Comparison of ENCODE assay signal across 18 cellular contexts in genomic region chr2:214896287-214896686, GRCh38.
DNase-seq lines count a peak whose midpoint lies in the region; ATAC-seq, FAIRE-seq and TF ChIP-seq lines count a peak whose summit lies in the region.
"Had no signal": no experiment of that assay in that cellular context is flagged by ENCODE, and none has a peak within 500 bp of the region (broad histone marks: within the 10 kb centered on the region; RNA-seq: fewer than 3 reads in every experiment).

No MANE protein-coding gene starts in this region.

- DNase-seq in mammary epithelial cell (peak; percentile 26), MCF 10A (ENCODE audit: unreplicated experiment) (no peak), epithelial cell of prostate (ENCODE audit: low read depth, low spot score) (no peak), keratinocyte (ENCODE audit: low read depth, low spot score) (no peak), omental fat pad (ENCODE audit: low spot score) (no peak)
- DNase-seq in stimulated activated CD4-positive, alpha-beta T cell treated with anti-CD3 and anti-CD28 coated beads, Interleukin-2, amount 100 ng/mL, for 48 hours = no peak
- DNase-seq in effector memory CD4-positive, alpha-beta T cell = no peak
- DNase-seq: C1 segment of cervical spinal cord; CD4-positive, alpha-beta T cell; DMS53; GF-D8; HCEC 1CT; HFFc6 had no signal

- H3K9ac ChIP-seq in mammary epithelial cell (ENCODE audit: insufficient read depth, low read length) (no peak overlapping the region), keratinocyte (ENCODE audit: control insufficient read depth, extremely low read depth, insufficient read depth, low read length) (peak overlapping the region; percentile 40)

- CTCF ChIA-PET in mammary epithelial cell (lab: Charles Lee; ENCODE audit: low non-redundant PET) (no interaction called here), MCF 10A (lab: Yijun Ruan, JAX) (no interaction called here)

- dilution Hi-C loops in mammary epithelial cell (cut with HindIII; ENCODE audit: low sequenced_read_pairs) (no loop called here), keratinocyte (cut with MboI; ENCODE audit: extremely low pct_ligation_motif_present, low sequenced_read_pairs) (no loop called here)

- 100% methylated on average over 1 of the region's 1 CpG for WGBS in mammary epithelial cell (ENCODE audit: low coverage, missing lambda C conversion rate)

- no peak overlapping the region for H3K27ac Mint-ChIP-seq in MCF 10A (ENCODE audit: low read depth, unreplicated experiment)
- H3K27ac Mint-ChIP-seq: B cell; CD4-positive, alpha-beta T cell; HFFc6 had no signal

- POLR2A ChIA-PET in MCF 10A (lab: Yijun Ruan, JAX) = no interaction called here

- ATAC-seq in omental fat pad (ENCODE audit: low FRiP score) = no peak
- ATAC-seq: HepG2 had no signal

- H3K4me2 ChIP-seq in mammary epithelial cell (ENCODE audit: insufficient read depth, low read depth, low read length) = peak overlapping the region; percentile 35
- peak overlapping the region; percentile 84 for H3K4me2 ChIP-seq in keratinocyte (ENCODE audit: control insufficient read depth, extremely low read depth, insufficient read depth, low read depth, low read length)

- H4K20me1 ChIP-seq in mammary epithelial cell (ENCODE audit: insufficient read depth, low read length) (no peaks in the 10 kb centered on the region), keratinocyte (ENCODE audit: control insufficient read depth, extremely low read depth, insufficient read depth, low read length) (no peaks in the 10 kb centered on the region)

- H3K9me1 ChIP-seq in keratinocyte (ENCODE audit: control insufficient read depth, extremely low read depth, insufficient read depth, low read length) = no peaks in the 10 kb centered on the region

- no peaks in the 10 kb centered on the region for H3K9me3 ChIP-seq in mammary epithelial cell (replicated peaks; ENCODE audit: insufficient read depth, low read length)
- H3K9me3 ChIP-seq in keratinocyte (ENCODE audit: control insufficient read depth, low read depth, low read length) = no peaks in the 10 kb centered on the region
- no peaks in the 10 kb centered on the region for H3K9me3 ChIP-seq in effector memory CD4-positive, alpha-beta T cell (ENCODE audit: control insufficient read depth, low read length)

- H3K79me2 ChIP-seq in mammary epithelial cell (ENCODE audit: insufficient read depth, low read length) (no peaks in the 10 kb centered on the region), keratinocyte (ENCODE audit: control insufficient read depth, insufficient read depth, low read length) (no peaks in the 10 kb centered on the region)

- H2AFZ ChIP-seq in mammary epithelial cell (ENCODE audit: low read depth, low read length) (peak overlapping the region; percentile 74), keratinocyte (ENCODE audit: control insufficient read depth, low read length) (peak overlapping the region; percentile 94)

- FAIRE-seq in keratinocyte (lab: Jason Lieb, UNC) = no peak
- FAIRE-seq: A204.1, GM19239, HepG2, HTR-8/SVneo had no signal

- H3K9me3 Mint-ChIP-seq in MCF 10A (ENCODE audit: unreplicated experiment) = no peaks in the 10 kb centered on the region
- H3K9me3 Mint-ChIP-seq: CD4-positive, alpha-beta T cell; HFFc6 had no signal

- no peaks in the 10 kb centered on the region for H3K36me3 Mint-ChIP-seq in MCF 10A (ENCODE audit: insufficient read depth, unreplicated experiment)

- H3K27ac ChIP-seq in mammary epithelial cell (ENCODE audit: insufficient read depth, low read depth, low read length) = no peak overlapping the region
- H3K27ac ChIP-seq in epithelial cell of prostate = peak overlapping the region; percentile 7
- H3K27ac ChIP-seq in keratinocyte (ENCODE audit: control insufficient read depth, insufficient read depth, low read length) = peak overlapping the region; percentile 51
- H3K27ac ChIP-seq in effector memory CD4-positive, alpha-beta T cell (ENCODE audit: insufficient read depth, low read length, poor library complexity, severe bottlenecking) = no peak overlapping the region

- H3K27me3 ChIP-seq in mammary epithelial cell (ENCODE audit: insufficient read depth, low read length) = no peaks in the 10 kb centered on the region
- no peaks in the 10 kb centered on the region for H3K27me3 ChIP-seq in keratinocyte (ENCODE audit: control insufficient read depth, extremely low read depth, insufficient read depth, low read length)
- peaks cover 4% of the 10 kb centered on the region for H3K27me3 ChIP-seq in effector memory CD4-positive, alpha-beta T cell (replicated peaks; ENCODE audit: control insufficient read depth, insufficient read depth, low read length, poor library complexity, severe bottlenecking)

- no TSS peak for BruUV-seq in mammary epithelial cell (replicated peaks; lab: Mats Ljungman, UMichigan)
- BruUV-seq in MCF 10A (replicated peaks; lab: Mats Ljungman, UMichigan) = no TSS peak

- no peak for TF ChIP-seq CTCF in mammary epithelial cell (conservative IDR thresholded peaks at IDR 0.05 in 1 of 2, IDR thresholded peaks at IDR 0.05 in 1 of 2; ENCODE audit: extremely low read depth in 1 of 2, insufficient read depth in 1 of 2, low read depth in 1 of 2, low read length in 2 of 2)
- TF ChIP-seq CTCF in MCF 10A (IDR thresholded peaks at IDR 0.05; ENCODE audit: unreplicated experiment) = no peak
- TF ChIP-seq CTCF in keratinocyte (optimal IDR thresholded peaks at IDR 0.05 in 1 of 3, IDR thresholded peaks at IDR 0.05 in 1 of 3, conservative IDR thresholded peaks at IDR 0.05 in 1 of 3; ENCODE audit: extremely low read depth in 1 of 3, insufficient read depth in 2 of 3, low read length in 3 of 3) = no peak
- no peak for TF ChIP-seq CTCF in omental fat pad (IDR thresholded peaks at IDR 0.05)

- H3K4me3 Mint-ChIP-seq in MCF 10A (ENCODE audit: unreplicated experiment) = no peak overlapping the region
- H3K4me3 Mint-ChIP-seq: B cell; CD4-positive, alpha-beta T cell; HFFc6 had no signal

- intact Hi-C loops in mammary epithelial cell (cut with micrococcal nuclease) (no loop called here), MCF 10A (cut with micrococcal nuclease) (no loop called here)

- H3K36me3 ChIP-seq in mammary epithelial cell (ENCODE audit: insufficient read depth, low read length) (no peaks in the 10 kb centered on the region), keratinocyte (ENCODE audit: control insufficient read depth in 2 of 2, extremely low read depth in 1 of 2, insufficient read depth in 2 of 2, low read length in 2 of 2) (no peaks in the 10 kb centered on the region)
- H3K36me3 ChIP-seq in effector memory CD4-positive, alpha-beta T cell (ENCODE audit: control insufficient read depth, insufficient read depth, low read length) = no peaks in the 10 kb centered on the region

- no peaks in the 10 kb centered on the region for H3K27me3 Mint-ChIP-seq in MCF 10A (ENCODE audit: insufficient read depth, unreplicated experiment)
- H3K27me3 Mint-ChIP-seq: B cell had no signal

- peaks cover 6% of the 10 kb centered on the region for H3K4me1 Mint-ChIP-seq in MCF 10A (ENCODE audit: insufficient read depth, unreplicated experiment)
- H3K4me1 Mint-ChIP-seq: B cell had no signal

- peaks cover 10% of the 10 kb centered on the region for H3K4me1 ChIP-seq in mammary epithelial cell (ENCODE audit: insufficient read depth, low read length)
- H3K4me1 ChIP-seq in keratinocyte (ENCODE audit: control insufficient read depth, extremely low read depth, insufficient read depth, low read length) = peaks cover 18% of the 10 kb centered on the region
- no peaks in the 10 kb centered on the region for H3K4me1 ChIP-seq in effector memory CD4-positive, alpha-beta T cell (ENCODE audit: control insufficient read depth, insufficient read depth, low read length, poor library complexity, severe bottlenecking)

- in situ Hi-C loops in mammary epithelial cell (cut with MboI; ENCODE audit: low sequenced_read_pairs in 2 of 2) = no loop called here

- no peak overlapping the region for H3K4me3 ChIP-seq in mammary epithelial cell (replicated peaks in 1 of 3; ENCODE audit: insufficient read depth in 1 of 3, low read depth in 2 of 3, low read length in 3 of 3)
- H3K4me3 ChIP-seq in keratinocyte (ENCODE audit: control insufficient read depth in 2 of 3, extremely low read depth in 1 of 3, insufficient read depth in 2 of 3, low read depth in 1 of 3, low read length in 3 of 3) = peak overlapping the region in 1 of 3 experiments; percentile 44
- H3K4me3 ChIP-seq in effector memory CD4-positive, alpha-beta T cell (ENCODE audit: insufficient read depth, low read depth, low read length, poor library complexity, severe bottlenecking) = no peak overlapping the region

Comparison
In these comparisons a context has a peak if more than half of its experiments do, and no peak if none do; other contexts are left out.
1. H3K27ac ChIP-seq: peak in epithelial cell of prostate (single experiment) and keratinocyte (single experiment); none in mammary epithelial cell (single experiment) and effector memory CD4-positive, alpha-beta T cell (single experiment).